Comparison of ENCODE assay signal across 9 cellular contexts in genomic region chr12:120012067-120012621, GRCh38. TPM values are rescaled to one million over a fixed set of nuclear protein-coding genes. Genes with fewer than 3 reads are reported as not detected.
DNase-seq lines count a peak whose midpoint lies in the region; ATAC-seq and TF ChIP-seq lines count a peak whose summit lies in the region.
"Had no signal": no experiment of that assay in that cellular context is flagged by ENCODE, and none has a peak within 500 bp of the region (broad histone marks: within the 10 kb centered on the region; RNA-seq: fewer than 3 reads in every experiment).

No MANE protein-coding gene starts in this region.

- intact Hi-C loops in activated CD8-positive, alpha-beta T cell treated with anti-CD3 and anti-CD28 coated beads for 36 hours (cut with micrococcal nuclease): loop anchor here (2.0 to 10.0 kb wide), 4 partner anchors 23 to 183 kb away; partner anchors contain the start of genes BICDL1, GCN1 and RAB35
- intact Hi-C loops in ovary (cut with DNase I): no loop called here

- peaks cover 86% of the 10 kb centered on the region for H3K4me1 Mint-ChIP-seq in activated CD8-positive, alpha-beta T cell treated with anti-CD3 and anti-CD28 coated beads for 36 hours (ENCODE audit: low read depth)

- H3K36me3 ChIP-seq in ovary: no peaks in the 10 kb centered on the region

- H3K4me3 Mint-ChIP-seq in activated CD8-positive, alpha-beta T cell treated with anti-CD3 and anti-CD28 coated beads for 36 hours: peak overlapping the region; percentile 72

- no peak for TF ChIP-seq CTCF in activated CD8-positive, alpha-beta T cell treated with anti-CD3 and anti-CD28 coated beads for 36 hours (IDR thresholded peaks at IDR 0.05)
- TF ChIP-seq CTCF in foreskin keratinocyte (conservative IDR thresholded peaks at IDR 0.05): no peak
- TF ChIP-seq CTCF in ovary (IDR thresholded peaks at IDR 0.05): no peak

- DNase-seq in EH (ENCODE audit: low read depth) (peak; percentile 4), foreskin keratinocyte (peak; percentile 51 to 70), ovary (no peak), RPMI8226 (no peak)
- DNase-seq in activated CD8-positive, alpha-beta T cell treated with anti-CD3 and anti-CD28 coated beads for 36 hours: peak; percentile 92
- DNase-seq in stimulated activated CD8-positive, alpha-beta memory T cell treated with anti-CD3 and anti-CD28 coated beads, Interleukin-4, amount 100 ng/mL, for 48 hours: peak; percentile 79

- no peaks in the 10 kb centered on the region for H3K27me3 Mint-ChIP-seq in activated CD8-positive, alpha-beta T cell treated with anti-CD3 and anti-CD28 coated beads for 36 hours

- CTCF ChIA-PET in activated CD8-positive, alpha-beta T cell treated with anti-CD3 and anti-CD28 coated beads for 36 hours (lab: Charles Lee): interaction anchor here (2.5 kb wide), 1 partner anchor 23 kb away, joined by 9 read pairs; the partner anchor contains the start of gene BICDL1

- no peak for TF ChIP-seq POLR2A in ovary (IDR thresholded peaks at IDR 0.05)

- H3K4me1 ChIP-seq in foreskin keratinocyte (no peaks in the 10 kb centered on the region), ovary (ENCODE audit: insufficient read depth) (no peaks in the 10 kb centered on the region)

- peak; percentile 81 for ATAC-seq in GM21515 (IDR thresholded peaks at IDR 0.05; ENCODE audit: unreplicated experiment)
- peak; percentile 76 for ATAC-seq in HG03558 (IDR thresholded peaks at IDR 0.05; ENCODE audit: extremely low read depth, unreplicated experiment)
- ATAC-seq in activated CD8-positive, alpha-beta T cell treated with anti-CD3 and anti-CD28 coated beads for 36 hours: peak; percentile 74
- ATAC-seq in foreskin keratinocyte: peak; percentile 91

- no peaks in the 10 kb centered on the region for H3K9me3 ChIP-seq in ovary

- H3K27ac Mint-ChIP-seq in activated CD8-positive, alpha-beta T cell treated with anti-CD3 and anti-CD28 coated beads for 36 hours: peak overlapping the region; percentile 98

- no peak overlapping the region for H3K4me3 ChIP-seq in ovary

- TF ChIP-seq EP300 in ovary (IDR thresholded peaks at IDR 0.05): no peak

- H3K9me3 Mint-ChIP-seq in activated CD8-positive, alpha-beta T cell treated with anti-CD3 and anti-CD28 coated beads for 36 hours: no peaks in the 10 kb centered on the region

- WGBS in ovary, 3 donors: 76 to 78% (median 77%) methylated on average over 10 of the region's 10 CpGs

- no peaks in the 10 kb centered on the region for H3K27me3 ChIP-seq in foreskin keratinocyte
- no peaks in the 10 kb centered on the region for H3K27me3 ChIP-seq in ovary

- POLR2A ChIA-PET in activated CD8-positive, alpha-beta T cell treated with anti-CD3 and anti-CD28 coated beads for 36 hours (lab: Charles Lee): interaction anchor here (0.8 to 7.3 kb wide), 6 partner anchors 12 to 281 kb away, joined by 3 to 68 read pairs (median 4); partner anchors contain the start of genes BICDL1, RAB35, RNU4-1 and RNU4-2

- H3K27ac ChIP-seq in foreskin keratinocyte: no peak overlapping the region
- no peak overlapping the region for H3K27ac ChIP-seq in ovary

- H3K36me3 Mint-ChIP-seq in activated CD8-positive, alpha-beta T cell treated with anti-CD3 and anti-CD28 coated beads for 36 hours (ENCODE audit: low read depth): peaks cover 71% of the 10 kb centered on the region

RNA-seq across cellular contexts. Expression of gene BICDL1, which starts 23.1 kb away (rescaled TPM):
- 100 to 1,000 TPM; 103 to 107 TPM for total RNA-seq in activated CD8-positive, alpha-beta T cell treated with anti-CD3 and anti-CD28 coated beads for 36 hours
- total RNA-seq in foreskin keratinocyte (6.4 and 7.0 TPM in 2 replicates), ovary (100 to 1,000 TPM in 1 of 7 donors, 10 to 100 TPM in 1, 1 to 10 TPM in 4, under 1 TPM in 1; 0.40 to 147 (median 2.3) TPM)
- polyA plus RNA-seq in foreskin keratinocyte (4.2 and 4.4 TPM in 2 replicates), ovary (1 to 10 TPM; 1.2 to 1.3 TPM)
- total RNA-seq: endothelial cell of umbilical vein had no signal

Comparison
In these comparisons a context has a peak if more than half of its experiments do, and no peak if none do; other contexts are left out.
1. DNase-seq: peak in EH (single experiment), activated CD8-positive, alpha-beta T cell treated with anti-CD3 and anti-CD28 coated beads for 36 hours (single experiment), foreskin keratinocyte (2 of 2) and stimulated activated CD8-positive, alpha-beta memory T cell treated with anti-CD3 and anti-CD28 coated beads, Interleukin-4, amount 100 ng/mL, for 48 hours (single experiment); none in ovary (0 of 5) and RPMI8226 (single experiment).
2. Peak in every context shown above with its lines, with median percentiles within 50 percentile points of each other: ATAC-seq.